13 cellular contexts compared by ENCODE assay signal in the genomic region with DNA sequence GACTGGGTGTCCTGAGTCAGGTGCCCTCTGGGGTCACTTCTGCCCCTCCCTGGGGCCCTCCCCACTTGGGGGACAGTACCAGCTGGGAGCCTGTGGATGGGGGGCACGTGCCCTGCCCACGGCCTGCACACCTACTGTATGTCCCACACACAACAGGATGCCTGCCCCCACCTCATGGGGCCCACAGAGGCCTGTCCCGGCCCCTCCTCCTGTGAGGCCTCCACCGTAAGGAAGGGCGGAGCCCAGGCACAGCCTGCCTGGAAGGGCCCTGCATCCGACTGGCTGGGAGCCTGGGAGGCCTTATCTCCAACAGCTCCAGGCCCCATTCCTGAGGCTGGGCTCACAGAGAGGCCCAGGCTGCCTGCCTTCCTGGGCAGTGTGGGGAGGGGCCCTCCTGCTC. TPM values are rescaled to one million over a fixed set of nuclear protein-coding genes. Genes with fewer than 3 reads are reported as not detected.
DNase-seq lines count a peak whose midpoint lies in the region; ATAC-seq and TF ChIP-seq lines count a peak whose summit lies in the region.
"Had no signal": no experiment of that assay in that cellular context is flagged by ENCODE, and none has a peak within 500 bp of the region (broad histone marks: within the 10 kb centered on the region; RNA-seq: fewer than 3 reads in every experiment).

No MANE protein-coding gene starts in this region.

- intact Hi-C loops in left ventricle myocardium inferior (cut with micrococcal nuclease): no loop called here

- H3K4me3 Mint-ChIP-seq in stimulated activated memory B cell treated with anti-CD40 and anti-IgM and Interleukin-4, amounts not matched to agents 10 μg/mL and 1 μg/mL and 100 μg/mL, for 72 hours: no peak overlapping the region
- H3K4me3 Mint-ChIP-seq: immature natural killer cell, nephron progenitor cell had no signal

- H3K36me3 ChIP-seq in H7 (replicated peaks; ENCODE audit: control insufficient read depth, insufficient read depth, low read length) (no peaks in the 10 kb centered on the region), left ventricle myocardium inferior (no peaks in the 10 kb centered on the region)
- H3K36me3 ChIP-seq: ascending aorta had no signal

- H3K27ac ChIP-seq in VCaP (peak overlapping the region; percentile 45), left ventricle myocardium inferior (replicated peaks) (no peak overlapping the region)
- H3K27ac ChIP-seq: ascending aorta, epithelial cell of prostate had no signal

- ATAC-seq in stimulated activated memory B cell treated with anti-CD40 and anti-IgM and Interleukin-4, amounts not matched to agents 10 μg/mL and 1 μg/mL and 100 μg/mL, for 72 hours: peak; percentile 2

- TF ChIP-seq CTCF in VCaP (conservative IDR thresholded peaks at IDR 0.05) (no peak), left ventricle myocardium inferior (IDR thresholded peaks at IDR 0.05; ENCODE audit: borderline replicate concordance) (no peak)

- no peaks in the 10 kb centered on the region for H3K4me1 Mint-ChIP-seq in stimulated activated memory B cell treated with anti-CD40 and anti-IgM and Interleukin-4, amounts not matched to agents 10 μg/mL and 1 μg/mL and 100 μg/mL, for 72 hours
- H3K4me1 Mint-ChIP-seq: immature natural killer cell, nephron progenitor cell had no signal

- peaks cover 18% of the 10 kb centered on the region for H3K27me3 Mint-ChIP-seq in stimulated activated memory B cell treated with anti-CD40 and anti-IgM and Interleukin-4, amounts not matched to agents 10 μg/mL and 1 μg/mL and 100 μg/mL, for 72 hours

- H3K9me3 ChIP-seq in left ventricle myocardium inferior (replicated peaks): no peaks in the 10 kb centered on the region
- H3K9me3 ChIP-seq: ascending aorta had no signal

- no peak overlapping the region for H3K27ac Mint-ChIP-seq in stimulated activated memory B cell treated with anti-CD40 and anti-IgM and Interleukin-4, amounts not matched to agents 10 μg/mL and 1 μg/mL and 100 μg/mL, for 72 hours
- H3K27ac Mint-ChIP-seq: immature natural killer cell, nephron progenitor cell had no signal

- DNase-seq in H7: peak; percentile 82
- peak; percentile 68 for DNase-seq in left ventricle myocardium inferior
- DNase-seq in kidney glomerular epithelial cell (lab: John Stamatoyannopoulos, UW): no peak
- DNase-seq in cerebellar nuclear complex (lab: John Stamatoyannopoulos, UW): no peak
- no peak for DNase-seq in NCI-H2081 (lab: John Stamatoyannopoulos, UW)
- DNase-seq: immature natural killer cell; NCI-H2029; nephron progenitor cell; stimulated activated CD4-positive, alpha-beta T cell treated with anti-CD3 and anti-CD28 coated beads, Interleukin-15, amount 100 ng/mL, for 24 hours had no signal

- H3K27me3 ChIP-seq in H7 (ENCODE audit: control insufficient read depth, insufficient read depth, low read length): no peaks in the 10 kb centered on the region
- H3K27me3 ChIP-seq in left ventricle myocardium inferior (ENCODE audit: low read depth): peaks cover 45% of the 10 kb centered on the region

- no peaks in the 10 kb centered on the region for H3K9me3 Mint-ChIP-seq in stimulated activated memory B cell treated with anti-CD40 and anti-IgM and Interleukin-4, amounts not matched to agents 10 μg/mL and 1 μg/mL and 100 μg/mL, for 72 hours
- H3K9me3 Mint-ChIP-seq: immature natural killer cell, nephron progenitor cell had no signal

- H3K4me3 ChIP-seq in H7 (ENCODE audit: insufficient read depth, low read depth, low read length) (no peak overlapping the region), left ventricle myocardium inferior (no peak overlapping the region)
- H3K4me3 ChIP-seq: ascending aorta had no signal

- H3K36me3 Mint-ChIP-seq in stimulated activated memory B cell treated with anti-CD40 and anti-IgM and Interleukin-4, amounts not matched to agents 10 μg/mL and 1 μg/mL and 100 μg/mL, for 72 hours: no peaks in the 10 kb centered on the region
- H3K36me3 Mint-ChIP-seq: immature natural killer cell had no signal

- H3K4me1 ChIP-seq in left ventricle myocardium inferior: peaks cover 31% of the 10 kb centered on the region
- H3K4me1 ChIP-seq: ascending aorta had no signal

RNA-seq across cellular contexts. Expression of a gene that starts 47.8 kb away (rescaled TPM):
- total RNA-seq in H7 (2014; rRNA removed; shearing (Covaris generic)): 22.2 and 23.6 TPM in 2 replicates
- 0.52 TPM for total RNA-seq in left ventricle myocardium inferior

RNA-seq across cellular contexts. Expression of a gene that starts 49.1 kb away (rescaled TPM):
- total RNA-seq in H7 (2014; rRNA removed; shearing (Covaris generic)): 17.3 and 20.2 TPM in 2 replicates
- 49.5 TPM for total RNA-seq in left ventricle myocardium inferior

Comparison
In these comparisons a context has a peak if more than half of its experiments do, and no peak if none do; other contexts are left out.
1. DNase-seq: peak in H7 (single experiment) and left ventricle myocardium inferior (single experiment); none in kidney glomerular epithelial cell (single experiment), cerebellar nuclear complex (0 of 2) and NCI-H2081 (0 of 2).
2. RNA of a gene that starts 47.8 kb away (total RNA-seq): 22.2 to 23.6 TPM in H7; 0.52 TPM in left ventricle myocardium inferior (single experiment); every median in the first group is over 10 times any median in the second.